1 cellular context compared by ENCODE assay signal in the genomic region with DNA sequence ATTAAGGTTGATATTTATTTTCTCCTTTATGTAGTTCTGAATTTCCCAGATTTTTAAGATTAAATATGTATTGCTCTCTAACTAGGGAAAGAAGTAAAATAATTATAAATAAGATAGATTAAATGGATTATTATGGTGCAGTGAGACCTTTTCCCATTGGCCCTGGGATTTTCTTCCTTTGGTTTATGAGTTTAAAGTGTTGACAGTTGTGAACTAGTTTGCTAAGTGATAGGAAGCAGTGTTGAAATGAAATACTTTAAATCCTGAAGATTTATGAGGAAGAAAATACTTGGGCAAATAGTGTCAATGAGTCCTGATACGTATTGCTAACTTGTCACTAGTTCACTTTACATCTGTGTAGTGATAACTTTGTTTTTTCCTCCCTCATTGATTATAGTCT.
TF ChIP-seq lines count a peak whose summit lies in the region.

No MANE protein-coding gene starts in this region.

TF ChIP-seq in K562, 482 proteins besides CTCF, POLR2A, EP300 and RAD21 (continued from another document):
- TF ChIP-seq MEIS2 (IDR thresholded peaks at IDR 0.05; ENCODE audit: partially characterized antibody), result peak; percentile 11
